Comparison of ENCODE assay signal across 8 cellular contexts in the genomic region with DNA sequence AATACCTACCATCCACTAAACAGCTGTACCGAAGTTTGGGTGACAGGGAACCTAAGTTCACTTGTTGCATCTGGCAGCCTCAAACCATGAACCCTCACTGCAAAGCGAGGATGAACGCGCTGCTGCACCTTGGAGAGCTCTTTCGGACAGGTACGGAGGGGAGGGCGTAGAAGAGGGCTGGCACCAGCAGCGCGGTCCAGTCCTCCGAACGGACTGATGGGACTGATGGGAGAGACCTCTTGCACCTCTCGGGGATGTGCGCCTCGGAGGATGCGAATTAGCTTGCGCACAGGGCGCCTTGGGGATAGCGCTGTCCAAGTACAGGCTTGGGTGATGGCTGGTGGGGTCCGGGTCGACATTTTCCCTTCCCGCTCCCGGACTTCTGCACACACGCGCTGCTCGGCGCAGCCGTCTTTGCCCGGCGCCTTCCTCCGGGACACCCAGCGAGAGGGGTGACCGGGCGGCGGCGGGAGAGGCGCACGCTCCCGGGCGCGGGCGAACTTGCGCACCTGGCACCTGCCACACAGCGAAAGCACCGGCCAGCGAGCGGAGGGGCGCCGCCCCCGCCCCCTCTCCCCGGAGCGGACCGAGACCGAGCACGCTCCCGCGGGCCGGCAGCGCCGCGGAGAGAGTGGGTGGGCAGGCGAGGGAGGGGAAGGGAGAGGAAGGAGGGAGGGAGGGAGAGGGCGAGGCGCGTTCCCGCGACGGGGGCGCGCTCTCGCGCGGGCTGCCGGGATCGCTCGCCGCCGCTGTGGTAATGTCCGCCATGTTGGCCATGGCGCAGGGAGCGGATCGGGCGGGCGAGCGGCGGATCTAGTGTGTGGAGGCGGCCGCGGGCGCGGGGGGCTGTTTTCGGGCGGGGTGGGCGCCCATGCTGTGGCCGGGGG. TPM values are rescaled to one million over a fixed set of nuclear protein-coding genes. Genes with fewer than 3 reads are reported as not detected.
DNase-seq lines count a peak whose midpoint lies in the region; ATAC-seq and TF ChIP-seq lines count a peak whose summit lies in the region.

A gene with protein sequence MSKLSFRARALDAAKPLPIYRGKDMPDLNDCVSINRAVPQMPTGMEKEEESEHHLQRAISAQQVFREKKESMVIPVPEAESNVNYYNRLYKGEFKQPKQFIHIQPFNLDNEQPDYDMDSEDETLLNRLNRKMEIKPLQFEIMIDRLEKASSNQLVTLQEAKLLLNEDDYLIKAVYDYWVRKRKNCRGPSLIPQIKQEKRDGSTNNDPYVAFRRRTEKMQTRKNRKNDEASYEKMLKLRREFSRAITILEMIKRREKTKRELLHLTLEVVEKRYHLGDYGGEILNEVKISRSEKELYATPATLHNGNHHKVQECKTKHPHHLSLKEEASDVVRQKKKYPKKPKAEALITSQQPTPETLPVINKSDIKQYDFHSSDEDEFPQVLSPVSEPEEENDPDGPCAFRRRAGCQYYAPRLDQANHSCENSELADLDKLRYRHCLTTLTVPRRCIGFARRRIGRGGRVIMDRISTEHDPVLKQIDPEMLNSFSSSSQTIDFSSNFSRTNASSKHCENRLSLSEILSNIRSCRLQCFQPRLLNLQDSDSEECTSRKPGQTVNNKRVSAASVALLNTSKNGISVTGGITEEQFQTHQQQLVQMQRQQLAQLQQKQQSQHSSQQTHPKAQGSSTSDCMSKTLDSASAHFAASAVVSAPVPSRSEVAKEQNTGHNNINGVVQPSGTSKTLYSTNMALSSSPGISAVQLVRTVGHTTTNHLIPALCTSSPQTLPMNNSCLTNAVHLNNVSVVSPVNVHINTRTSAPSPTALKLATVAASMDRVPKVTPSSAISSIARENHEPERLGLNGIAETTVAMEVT (plus strand): TSS at position 754 of the 887 bp plus-strand sequence. CDS start 267 bp downstream, outside the sequence.

- WGBS in trophoblast cell (ENCODE audit: extremely low coverage, insufficient coverage, insufficient read length), result no CpG with 5 or more reads among the region's 94 CpGs
- WGBS in tibial nerve, 2 donors, result 0 to 1% methylated on average over 26 to 65 of the region's 94 CpGs

- no peaks in the 10 kb centered on the region for H3K9me3 Mint-ChIP-seq in HFFc6
- H3K9me3 Mint-ChIP-seq in activated naive CD8-positive, alpha-beta T cell treated with anti-CD3 and anti-CD28 coated beads, Interleukin-2, amount 50 U/mL, for 24 hours, result no peaks in the 10 kb centered on the region

- peak within 1 kb of the TSS; percentile 88 for H2AFZ ChIP-seq in trophoblast cell (ENCODE audit: insufficient read depth, low read length, poor library complexity)

- peaks cover 8% of the 10 kb centered on the region for H3K79me1 ChIP-seq in trophoblast cell (ENCODE audit: low read length)

- H2AK5ac ChIP-seq in trophoblast cell (ENCODE audit: low read length), result no peak within 1 kb of the TSS

- peak; percentile 60 for ATAC-seq in activated naive CD8-positive, alpha-beta T cell treated with anti-CD3 and anti-CD28 coated beads, Interleukin-2, amount 50 U/mL, for 24 hours

- H3K9me3 ChIP-seq in cardiac muscle cell (ENCODE audit: low read depth), result no peaks in the 10 kb centered on the region
- no peaks in the 10 kb centered on the region for H3K9me3 ChIP-seq in trophoblast cell (ENCODE audit: insufficient read depth, low read depth, low read length)
- no peaks in the 10 kb centered on the region for H3K9me3 ChIP-seq in tibial nerve

- TF ChIP-seq EP300 in tibial nerve (IDR thresholded peaks at IDR 0.05), result peak in 1 of 2 donors; percentile 63

- H3K4me3 Mint-ChIP-seq in HFFc6, result peak within 1 kb of the TSS; percentile 96
- peak within 1 kb of the TSS; percentile 91 for H3K4me3 Mint-ChIP-seq in activated naive CD8-positive, alpha-beta T cell treated with anti-CD3 and anti-CD28 coated beads, Interleukin-2, amount 50 U/mL, for 24 hours

- H3K27ac ChIP-seq in cardiac muscle cell, result peak within 1 kb of the TSS; percentile 99
- H3K27ac ChIP-seq in trophoblast cell (ENCODE audit: low read depth, low read length), result peak within 1 kb of the TSS; percentile 87
- H3K27ac ChIP-seq in tibial nerve, result peak within 1 kb of the TSS; percentile 99 to 100 (median 100)

- no peak for TF ChIP-seq CTCF in GM10266 (IDR thresholded peaks at IDR 0.05; ENCODE audit: control insufficient read depth, insufficient read depth, low read depth, missing control alignments)
- TF ChIP-seq CTCF in HFFc6 (IDR thresholded peaks at IDR 0.05), result no peak
- no peak for TF ChIP-seq CTCF in cardiac muscle cell (IDR thresholded peaks at IDR 0.05; ENCODE audit: low read depth, low read length)
- peak in 1 of 5 experiments; percentile 8 for TF ChIP-seq CTCF in tibial nerve (IDR thresholded peaks at IDR 0.05)

- H3K18ac ChIP-seq in trophoblast cell (ENCODE audit: low read length), result peak within 1 kb of the TSS; percentile 72

- DNase-seq in GM10266 (ENCODE audit: extremely low spot score) (peak; percentile 85), HFFc6 (peak; percentile 60), NCI-H1048 (lab: John Stamatoyannopoulos, UW) (peak; percentile 13), SW480 (ENCODE audit: low spot score) (peak; percentile 74), cardiac muscle cell (ENCODE audit: low read depth in 1 of 2, low spot score in 1 of 2) (peak; percentile 85 to 91), trophoblast cell (peak; percentile 71 to 84), tibial nerve (ENCODE audit: low spot score in 2 of 2) (peak; percentile 76)
- peak; percentile 91 for DNase-seq in activated naive CD8-positive, alpha-beta T cell treated with anti-CD3 and anti-CD28 coated beads, Interleukin-2, amount 50 U/mL, for 24 hours

- H2BK12ac ChIP-seq in trophoblast cell (ENCODE audit: low read length), result no peak within 1 kb of the TSS

- no peaks in the 10 kb centered on the region for H3K36me3 Mint-ChIP-seq in HFFc6 (ENCODE audit: low read depth)
- H3K36me3 Mint-ChIP-seq in activated naive CD8-positive, alpha-beta T cell treated with anti-CD3 and anti-CD28 coated beads, Interleukin-2, amount 50 U/mL, for 24 hours (ENCODE audit: low read depth), result peaks cover 8% of the 10 kb centered on the region

- H4K8ac ChIP-seq in trophoblast cell (ENCODE audit: low read depth, low read length), result peak within 1 kb of the TSS; percentile 83

- peak within 1 kb of the TSS; percentile 84 for H3K4me2 ChIP-seq in trophoblast cell (ENCODE audit: low read length)

- H3K36me3 ChIP-seq in cardiac muscle cell (no peaks in the 10 kb centered on the region), trophoblast cell (ENCODE audit: control insufficient read depth in 1 of 2, insufficient read depth in 2 of 2, low read length in 2 of 2) (no peaks in the 10 kb centered on the region), tibial nerve (no peaks in the 10 kb centered on the region)

- no peak within 1 kb of the TSS for H3K23ac ChIP-seq in trophoblast cell (ENCODE audit: low read length)

- peak within 1 kb of the TSS; percentile 93 for H4K91ac ChIP-seq in trophoblast cell (ENCODE audit: low read depth, low read length)

- H3K27ac Mint-ChIP-seq in HFFc6, result peak within 1 kb of the TSS; percentile 98
- H3K27ac Mint-ChIP-seq in activated naive CD8-positive, alpha-beta T cell treated with anti-CD3 and anti-CD28 coated beads, Interleukin-2, amount 50 U/mL, for 24 hours, result peak within 1 kb of the TSS; percentile 94

- peak within 1 kb of the TSS; percentile 84 for H4K12ac ChIP-seq in trophoblast cell (ENCODE audit: low read depth, low read length)

- peak within 1 kb of the TSS; percentile 94 for H3K9ac ChIP-seq in trophoblast cell (ENCODE audit: low read length)

- TF ChIP-seq POLR2A in tibial nerve (IDR thresholded peaks at IDR 0.05), result peak in 1 of 2 donors; percentile 42

- H3K27me3 Mint-ChIP-seq in HFFc6 (ENCODE audit: insufficient read depth), result no peaks in the 10 kb centered on the region; the same call in 1 of the 2 replicates
- H3K27me3 Mint-ChIP-seq in activated naive CD8-positive, alpha-beta T cell treated with anti-CD3 and anti-CD28 coated beads, Interleukin-2, amount 50 U/mL, for 24 hours, result peaks cover 7% of the 10 kb centered on the region

- H3K4ac ChIP-seq in trophoblast cell (ENCODE audit: low read depth, low read length), result peak within 1 kb of the TSS; percentile 69

- H3K4me1 ChIP-seq in cardiac muscle cell (ENCODE audit: low read depth) (peaks cover 9% of the 10 kb centered on the region), trophoblast cell (ENCODE audit: control insufficient read depth in 1 of 2, insufficient read depth in 2 of 2, low read length in 2 of 2) (no peaks in the 10 kb centered on the region), tibial nerve (peaks cover 0 to 53% (median 12%) of the 10 kb centered on the region in 4 donors)

- peaks cover 10% of the 10 kb centered on the region for H3K79me2 ChIP-seq in trophoblast cell (ENCODE audit: control insufficient read depth, insufficient read depth, low read length, poor library complexity)

- H2BK5ac ChIP-seq in trophoblast cell (ENCODE audit: low read depth, low read length, poor library complexity), result peak within 1 kb of the TSS; percentile 88

- H3K14ac ChIP-seq in trophoblast cell (ENCODE audit: low read length), result peak within 1 kb of the TSS; percentile 91

- peak within 1 kb of the TSS; percentile 77 for H2BK120ac ChIP-seq in trophoblast cell (ENCODE audit: insufficient read depth, low read length, poor library complexity)

- H3K27me3 ChIP-seq in cardiac muscle cell (peaks cover 21% of the 10 kb centered on the region), trophoblast cell (ENCODE audit: insufficient read depth, low read length) (no peaks in the 10 kb centered on the region), tibial nerve (no peaks in the 10 kb centered on the region)

- peaks cover 26% of the 10 kb centered on the region for H3K4me1 Mint-ChIP-seq in HFFc6 (ENCODE audit: low read depth)
- H3K4me1 Mint-ChIP-seq in activated naive CD8-positive, alpha-beta T cell treated with anti-CD3 and anti-CD28 coated beads, Interleukin-2, amount 50 U/mL, for 24 hours, result peaks cover 41% of the 10 kb centered on the region

- H3K4me3 ChIP-seq in cardiac muscle cell (peak within 1 kb of the TSS; percentile 79), trophoblast cell (ENCODE audit: low read depth, low read length) (peak within 1 kb of the TSS; percentile 94), tibial nerve (peak within 1 kb of the TSS; percentile 52 to 99 (median 80))

RNA-seq across cellular contexts. Expression of the gene that starts here (rescaled TPM):
- total RNA-seq in HFFc6 (2021; fragmentation: NEBNext Ultra II Directional; extraction: Animal tissue kit (Norgen Biotek cat#: 25700)), result 10 to 100 TPM; 16.6 to 21.3 (median 19.2) TPM
- total RNA-seq in cardiac muscle cell (12.1 and 14.0 TPM in 2 replicates), tibial nerve (10 to 100 TPM; 23.4 to 26.5 (median 25.3) TPM)
- polyA plus RNA-seq in cardiac muscle cell, result 2.1 and 2.4 TPM in 2 replicates
- 15.6 and 16.0 TPM in 2 replicates for polyA plus RNA-seq in trophoblast cell (2013)

Comparison
In these comparisons a context has a peak if more than half of its experiments do, and no peak if none do; other contexts are left out.
1. Peak in every context shown above with its lines: DNase-seq, ATAC-seq, H3K4me3 ChIP-seq and H3K27ac ChIP-seq.
2. DNase-seq: peak in every context shown above with its lines; median percentile 91 in activated naive CD8-positive, alpha-beta T cell treated with anti-CD3 and anti-CD28 coated beads, Interleukin-2, amount 50 U/mL, for 24 hours; 88 in cardiac muscle cell; 85 in GM10266; 78 in trophoblast cell; 76 in tibial nerve; 74 in SW480; 60 in HFFc6; 13 in NCI-H1048.